ENCODE assay signal across 16 cellular contexts in genomic region chr16:4241601-4242270, GRCh38. TPM values are rescaled to one million over a fixed set of nuclear protein-coding genes. Genes with fewer than 3 reads are reported as not detected.
DNase-seq lines count a peak whose midpoint lies in the region; ATAC-seq and TF ChIP-seq lines count a peak whose summit lies in the region.
"Had no signal": no experiment of that assay in that cellular context is flagged by ENCODE, and none has a peak within 500 bp of the region (broad histone marks: within the 10 kb centered on the region; RNA-seq: fewer than 3 reads in every experiment).

Gene SRL (minus strand): TSS chr16:4242080. CDS start chr16:4242067, 13 bp downstream.

- H4K91ac ChIP-seq in H9 (ENCODE audit: insufficient read length, low read depth, low read length), result no peak within 1 kb of the TSS

- H3K79me1 ChIP-seq in H9 (ENCODE audit: insufficient read depth, low read depth, low read length, poor library complexity, severe bottlenecking), result no peaks in the 10 kb centered on the region

- no peak within 1 kb of the TSS for H2BK12ac ChIP-seq in H9 (ENCODE audit: insufficient read length, low read depth, low read length)

- H3K36me3 ChIP-seq in heart left ventricle, result no peaks in the 10 kb centered on the region
- H3K36me3 ChIP-seq: prostate gland had no signal

- no peak within 1 kb of the TSS for H3K23ac ChIP-seq in H9 (ENCODE audit: insufficient read length, low read depth, low read length)

- H2AK5ac ChIP-seq in H9 (ENCODE audit: insufficient read length, low read length), result no peak within 1 kb of the TSS

- no peaks in the 10 kb centered on the region for H4K20me1 ChIP-seq in H9 (ENCODE audit: control insufficient read depth, insufficient read depth, insufficient read length)

- no peak within 1 kb of the TSS for H2BK120ac ChIP-seq in H9 (ENCODE audit: low read depth, low read length, poor library complexity, severe bottlenecking)

- intact Hi-C loops in heart left ventricle (cut with DNase I), result loop anchor here in 5 of 10 donors (5.0 to 10.0 kb wide), 4 partner anchors 34 to 127 kb away; partner anchors contain the start of gene ADCY9 (in 1 of the 5)
- intact Hi-C loops in activated naive CD4-positive, alpha-beta T cell treated with anti-CD3 and anti-CD28 coated beads for 36 hours (cut with micrococcal nuclease), result no loop called here

- H3T11ph ChIP-seq in H9 (ENCODE audit: low read length), result no peak within 1 kb of the TSS

- TF ChIP-seq CTCF in H9 (conservative IDR thresholded peaks at IDR 0.05), result no peak
- no peak for TF ChIP-seq CTCF in heart left ventricle (IDR thresholded peaks at IDR 0.05)
- TF ChIP-seq CTCF in neural crest cell (conservative IDR thresholded peaks at IDR 0.05), result no peak
- TF ChIP-seq CTCF in glutamatergic neuron (IDR thresholded peaks at IDR 0.05; ENCODE audit: partially characterized antibody, unreplicated experiment), result no peak

- H3K79me2 ChIP-seq in H9 (ENCODE audit: insufficient read depth, low read length), result no peaks in the 10 kb centered on the region

- H3K36me3 Mint-ChIP-seq in H9 (ENCODE audit: insufficient read depth in 1 of 3, low read depth in 3 of 3) (peaks cover 3 to 11% (median 10%) of the 10 kb centered on the region in 3 experiments), neural crest cell (ENCODE audit: low read depth) (no peaks in the 10 kb centered on the region), glutamatergic neuron (ENCODE audit: unreplicated experiment) (no peaks in the 10 kb centered on the region)
- no peaks in the 10 kb centered on the region for H3K36me3 Mint-ChIP-seq in activated T-helper 17 cell treated with anti-CD3 and anti-CD28 coated beads, Interleukin-2, amount 50 U/mL, for 72 hours (ENCODE audit: low read depth)
- no peaks in the 10 kb centered on the region for H3K36me3 Mint-ChIP-seq in activated naive CD4-positive, alpha-beta T cell treated with anti-CD3 and anti-CD28 coated beads for 36 hours (ENCODE audit: low read depth)
- H3K36me3 Mint-ChIP-seq: CD4-positive, CD25-positive, alpha-beta regulatory T cell; natural killer cell treated with Interleukin-12 subunit alpha and Interleukin-12 subunit beta and Interleukin-15 and Interleukin-18, amount 100 ng/mL, for 72 hours had no signal

- peak; percentile 17 to 51 (median 44) for ATAC-seq in heart left ventricle
- no peak for ATAC-seq in activated T-helper 17 cell treated with anti-CD3 and anti-CD28 coated beads, Interleukin-2, amount 50 U/mL, for 72 hours (replicated peaks)
- ATAC-seq: natural killer cell treated with Interleukin-12 subunit alpha and Interleukin-12 subunit beta and Interleukin-15 and Interleukin-18, amount 100 ng/mL, for 72 hours had no signal

- H3K4me1 ChIP-seq in H9 (ENCODE audit: insufficient read depth, low read length) (no peaks in the 10 kb centered on the region), heart left ventricle (peaks cover 0 to 37% (median 11%) of the 10 kb centered on the region in 12 donors)
- H3K4me1 ChIP-seq: prostate gland had no signal

- peak within 1 kb of the TSS; percentile 38 to 62 (median 54) for H3K4me3 ChIP-seq in heart left ventricle
- H3K4me3 ChIP-seq: prostate gland had no signal

- H3K27me3 ChIP-seq in H9 (ENCODE audit: insufficient read depth, low read length) (no peaks in the 10 kb centered on the region), heart left ventricle (no peaks in the 10 kb centered on the region)

- WGBS in H9 (ENCODE audit: extremely low coverage, insufficient read length, low lambda C conversion rate), result no CpG with 5 or more reads among the region's 20 CpGs
- WGBS in heart left ventricle, 4 donors, result 44 to 66% (median 54%) methylated on average over 19 to 20 of the region's 20 CpGs

- H3K56ac ChIP-seq in H9 (ENCODE audit: insufficient read length, low read depth, low read length), result no peak within 1 kb of the TSS

- H2BK20ac ChIP-seq in H9 (ENCODE audit: low read depth, low read length, poor library complexity, severe bottlenecking), result no peak within 1 kb of the TSS

- H3K27me3 Mint-ChIP-seq in H9 (ENCODE audit: low read depth) (peaks cover 5% of the 10 kb centered on the region), neural crest cell (ENCODE audit: low read depth) (no peaks in the 10 kb centered on the region), glutamatergic neuron (ENCODE audit: unreplicated experiment) (peaks cover 6% of the 10 kb centered on the region)
- H3K27me3 Mint-ChIP-seq in activated T-helper 17 cell treated with anti-CD3 and anti-CD28 coated beads, Interleukin-2, amount 50 U/mL, for 72 hours, result peaks cover 10% of the 10 kb centered on the region
- H3K27me3 Mint-ChIP-seq in activated naive CD4-positive, alpha-beta T cell treated with anti-CD3 and anti-CD28 coated beads for 36 hours (ENCODE audit: low read depth), result no peaks in the 10 kb centered on the region

- no peak within 1 kb of the TSS for H4K5ac ChIP-seq in H9 (ENCODE audit: insufficient read length, low read depth, low read length)

- H4K8ac ChIP-seq in H9 (replicated peaks; ENCODE audit: insufficient read length, low read depth, low read length), result no peak within 1 kb of the TSS

- H2BK15ac ChIP-seq in H9 (ENCODE audit: low read depth, low read length), result no peak within 1 kb of the TSS

- H3K9me3 ChIP-seq in H9 (ENCODE audit: control insufficient read depth, low read depth, low read length) (no peaks in the 10 kb centered on the region), heart left ventricle (no peaks in the 10 kb centered on the region)
- H3K9me3 ChIP-seq: prostate gland had no signal

- H3K27ac Mint-ChIP-seq in H9, result peak within 1 kb of the TSS in 1 of 3 experiments; percentile 45; a peak in 3 of 7 replicates
- peak within 1 kb of the TSS; percentile 22 for H3K27ac Mint-ChIP-seq in neural crest cell (ENCODE audit: unreplicated experiment)
- H3K27ac Mint-ChIP-seq in glutamatergic neuron (ENCODE audit: unreplicated experiment), result no peak within 1 kb of the TSS
- no peak within 1 kb of the TSS for H3K27ac Mint-ChIP-seq in activated T-helper 17 cell treated with anti-CD3 and anti-CD28 coated beads, Interleukin-2, amount 50 U/mL, for 72 hours
- no peak within 1 kb of the TSS for H3K27ac Mint-ChIP-seq in activated naive CD4-positive, alpha-beta T cell treated with anti-CD3 and anti-CD28 coated beads for 36 hours
- H3K27ac Mint-ChIP-seq: activated T-helper 2 cell treated with anti-CD3 and anti-CD28 coated beads, Interferon-gamma antibody, Interleukin-2, Interleukin-4, amounts not matched to agents 10 μg/mL and 5 μg/mL and 100 μg/mL, durations not matched to agents 14 hours and 24 hours and 36 hours; natural killer cell treated with Interleukin-12 subunit alpha and Interleukin-12 subunit beta and Interleukin-15 and Interleukin-18, amount 100 ng/mL, for 72 hours had no signal

- H3K27ac ChIP-seq in H9 (ENCODE audit: insufficient read length, low read depth, low read length) (no peak within 1 kb of the TSS), heart left ventricle (peak within 1 kb of the TSS; percentile 74 to 100 (median 94))
- H3K27ac ChIP-seq: prostate gland had no signal

- H3K4me1 Mint-ChIP-seq in H9 (peaks cover 23 to 33% of the 10 kb centered on the region in 2 experiments), neural crest cell (peaks cover 17% of the 10 kb centered on the region), glutamatergic neuron (ENCODE audit: low read depth, unreplicated experiment) (peaks cover 19% of the 10 kb centered on the region)
- H3K4me1 Mint-ChIP-seq in activated T-helper 17 cell treated with anti-CD3 and anti-CD28 coated beads, Interleukin-2, amount 50 U/mL, for 72 hours, result no peaks in the 10 kb centered on the region
- no peaks in the 10 kb centered on the region for H3K4me1 Mint-ChIP-seq in activated naive CD4-positive, alpha-beta T cell treated with anti-CD3 and anti-CD28 coated beads for 36 hours (ENCODE audit: low read depth)

- DNase-seq in H9 (no peak), SHP77 (lab: John Stamatoyannopoulos, UW) (peak; percentile 36 to 61), heart left ventricle (peak in 3 of 5 donors; percentile 56 to 81 (median 75)), neural crest cell (ENCODE audit: low read depth, low spot score) (no peak), glutamatergic neuron (no peak)
- DNase-seq in activated T-cell treated with anti-CD3 and anti-CD28 coated beads, Interleukin-2, amount 50 U/mL, for 1 hour, result no peak
- DNase-seq in activated naive CD4-positive, alpha-beta T cell treated with anti-CD3 and anti-CD28 coated beads for 36 hours, result no peak
- DNase-seq: CD4-positive, CD25-positive, alpha-beta regulatory T cell; DMS53; effector CD8-positive, alpha-beta T cell; head of caudate nucleus; NCI-H1436 treated with DMSO at 0.1 percent for 48 hours had no signal

- no peak within 1 kb of the TSS for H2BK5ac ChIP-seq in H9 (ENCODE audit: insufficient read length, low read length)

- H3K9me3 Mint-ChIP-seq in H9 (peaks cover 7 to 12% of the 10 kb centered on the region in 2 experiments; a peak in 4 of 5 replicates), neural crest cell (no peaks in the 10 kb centered on the region), glutamatergic neuron (ENCODE audit: unreplicated experiment) (peaks cover 9% of the 10 kb centered on the region)
- H3K9me3 Mint-ChIP-seq in activated T-helper 17 cell treated with anti-CD3 and anti-CD28 coated beads, Interleukin-2, amount 50 U/mL, for 72 hours, result no peaks in the 10 kb centered on the region
- H3K9me3 Mint-ChIP-seq in activated naive CD4-positive, alpha-beta T cell treated with anti-CD3 and anti-CD28 coated beads for 36 hours, result no peaks in the 10 kb centered on the region
- H3K9me3 Mint-ChIP-seq: activated T-helper 2 cell treated with anti-CD3 and anti-CD28 coated beads, Interferon-gamma antibody, Interleukin-2, Interleukin-4, amounts not matched to agents 10 μg/mL and 5 μg/mL and 100 μg/mL, durations not matched to agents 14 hours and 24 hours and 36 hours; natural killer cell treated with Interleukin-12 subunit alpha and Interleukin-12 subunit beta and Interleukin-15 and Interleukin-18, amount 100 ng/mL, for 72 hours had no signal

- H3K4me2 ChIP-seq in H9 (ENCODE audit: insufficient read depth, insufficient read length, low read length), result no peak within 1 kb of the TSS

- H2AFZ ChIP-seq in H9 (ENCODE audit: low read length), result no peak within 1 kb of the TSS

- peak in 1 of 2 donors; percentile 46 for TF ChIP-seq POLR2A in heart left ventricle (IDR thresholded peaks at IDR 0.05)

- H3K4ac ChIP-seq in H9 (ENCODE audit: low read depth, low read length), result no peak within 1 kb of the TSS

- H3K9ac ChIP-seq in H9 (ENCODE audit: extremely low read depth, insufficient read length, low read length), result no peak within 1 kb of the TSS

- H3K4me3 Mint-ChIP-seq in H9, result no peak within 1 kb of the TSS
- H3K4me3 Mint-ChIP-seq in neural crest cell, result no peak within 1 kb of the TSS
- no peak within 1 kb of the TSS for H3K4me3 Mint-ChIP-seq in glutamatergic neuron (ENCODE audit: unreplicated experiment)
- no peak within 1 kb of the TSS for H3K4me3 Mint-ChIP-seq in activated T-helper 17 cell treated with anti-CD3 and anti-CD28 coated beads, Interleukin-2, amount 50 U/mL, for 72 hours
- H3K4me3 Mint-ChIP-seq in activated naive CD4-positive, alpha-beta T cell treated with anti-CD3 and anti-CD28 coated beads for 36 hours, result no peak within 1 kb of the TSS
- H3K4me3 Mint-ChIP-seq: natural killer cell treated with Interleukin-12 subunit alpha and Interleukin-12 subunit beta and Interleukin-15 and Interleukin-18, amount 100 ng/mL, for 72 hours had no signal

- no peaks in the 10 kb centered on the region for H3K23me2 ChIP-seq in H9 (ENCODE audit: insufficient read length, low read depth, low read length, poor library complexity, severe bottlenecking)

- CTCF ChIA-PET in activated naive CD4-positive, alpha-beta T cell treated with anti-CD3 and anti-CD28 coated beads for 36 hours (lab: Charles Lee), result interaction anchor here (1.0 kb wide), 1 partner anchor 12 kb away, joined by 3 read pairs; no protein-coding TSS in a partner anchor

- no peak within 1 kb of the TSS for H3K18ac ChIP-seq in H9 (ENCODE audit: insufficient read length, low read depth, low read length)

- H3K14ac ChIP-seq in H9 (ENCODE audit: insufficient read depth, low read length), result peak within 1 kb of the TSS; percentile 46; the same call in 1 of the 2 replicates

RNA-seq across cellular contexts. Expression of gene SRL, which starts in this region (rescaled TPM):
- total RNA-seq in H9 (2021) (not detected in 2 replicates), heart left ventricle (100 to 1,000 TPM; 372 to 760 (median 534) TPM), neural crest cell (0.32 and 0.40 TPM in 2 replicates), glutamatergic neuron (ENCODE audit: unreplicated experiment) (0.37 TPM)
- polyA plus RNA-seq in heart left ventricle, result 100 to 1,000 TPM; 218 to 394 TPM
- not detected for total RNA-seq in activated T-helper 17 cell treated with anti-CD3 and anti-CD28 coated beads, Interleukin-2, amount 50 U/mL, for 72 hours
- total RNA-seq in activated naive CD4-positive, alpha-beta T cell treated with anti-CD3 and anti-CD28 coated beads for 36 hours, result not detected
- total RNA-seq: activated T-helper 2 cell treated with anti-CD3 and anti-CD28 coated beads, Interferon-gamma antibody, Interleukin-2, Interleukin-4, amounts not matched to agents 10 μg/mL and 5 μg/mL and 100 μg/mL, durations not matched to agents 14 hours and 24 hours and 36 hours; CD4-positive, CD25-positive, alpha-beta regulatory T cell; natural killer cell treated with Interleukin-12 subunit alpha and Interleukin-12 subunit beta and Interleukin-15 and Interleukin-18, amount 100 ng/mL, for 72 hours had no signal
- polyA plus RNA-seq: CD4-positive, CD25-positive, alpha-beta regulatory T cell had no signal

Comparison
In these comparisons a context has a peak if more than half of its experiments do, and no peak if none do; other contexts are left out.
1. RNA of gene SRL (total RNA-seq): 372 to 760 TPM in heart left ventricle; 0.32 to 0.40 TPM in neural crest cell, 0.37 TPM in glutamatergic neuron (single experiment), not detected in activated T-helper 17 cell treated with anti-CD3 and anti-CD28 coated beads, Interleukin-2, amount 50 U/mL, for 72 hours, not detected in H9 and not detected in activated naive CD4-positive, alpha-beta T cell treated with anti-CD3 and anti-CD28 coated beads for 36 hours; every median in the first group is over 100 times any median in the second.
2. DNase-seq: peak in SHP77 (2 of 2) and heart left ventricle (3 of 5); none in H9 (single experiment), neural crest cell (single experiment), glutamatergic neuron (single experiment), activated T-cell treated with anti-CD3 and anti-CD28 coated beads, Interleukin-2, amount 50 U/mL, for 1 hour (single experiment) and activated naive CD4-positive, alpha-beta T cell treated with anti-CD3 and anti-CD28 coated beads for 36 hours (single experiment).